ENCODE assay signal across 10 cellular contexts in genomic region chr1:43563779-43564616, GRCh38. TPM values are rescaled to one million over a fixed set of nuclear protein-coding genes. Genes with fewer than 3 reads are reported as not detected.
A peak's percentile ranks its signal among the peaks of the same experiment; 100 is the strongest.
DNase-seq lines count a peak whose midpoint lies in the region; ATAC-seq, FAIRE-seq and TF ChIP-seq lines count a peak whose summit lies in the region.
"Had no signal": no experiment of that assay in that cellular context is flagged by ENCODE, and none has a peak within 500 bp of the region (broad histone marks: within the 10 kb centered on the region; RNA-seq: fewer than 3 reads in every experiment).

No MANE protein-coding gene starts in this region.

- H3K23ac ChIP-seq in H1 (ENCODE audit: insufficient read length) = no peak overlapping the region
- peak overlapping the region; percentile 37 for H3K23ac ChIP-seq in neuronal stem cell (ENCODE audit: low read depth, low read length, poor library complexity)

- 75 to 84% (median 79%) methylated on average over 20 of the region's 20 CpGs for WGBS in heart left ventricle, 4 donors
- 82% methylated on average over 20 of the region's 20 CpGs; no CpG with 5 or more reads in 1 of the 2 experiments for WGBS in H1 (ENCODE audit: extremely low coverage in 1 of 2, insufficient coverage in 1 of 2, insufficient read length in 1 of 2, insufficient replicate concordance in 2 of 2, low coverage in 1 of 2, low lambda C conversion rate in 2 of 2, missing lambda C conversion rate in 1 of 2), 2 experiments
- no CpG with 5 or more reads among the region's 20 CpGs for WGBS in neuronal stem cell (ENCODE audit: extremely low coverage in 2 of 2, insufficient read length in 2 of 2, insufficient replicate concordance in 1 of 2), 2 donors

- H3K4me3 Mint-ChIP-seq in CD14-positive monocyte = peak overlapping the region in 1 of 2 donors; percentile 6

- H2BK15ac ChIP-seq in H1 (ENCODE audit: low read length) (0 out of 2 replicates have a peak overlapping the region, but pooled peaks have one; percentile 88), neuronal stem cell (ENCODE audit: low read length) (no peak overlapping the region)

- H3K4me1 ChIP-seq in heart left ventricle (peaks cover 0 to 16% (median 6%) of the 10 kb centered on the region in 12 donors), H1 (replicated peaks in 1 of 4; ENCODE audit: control insufficient read depth in 3 of 4, insufficient read depth in 4 of 4, low read length in 3 of 4) (peaks cover 0 to 37% (median 25%) of the 10 kb centered on the region in 4 experiments; a peak in 6 of 7 replicates), neuronal stem cell (ENCODE audit: control insufficient read depth in 2 of 2, insufficient read depth in 1 of 2, low read depth in 1 of 2, low read length in 2 of 2) (peaks cover 6 to 34% of the 10 kb centered on the region in 2 donors), uterus (peaks cover 8 to 19% of the 10 kb centered on the region in 2 donors), mucosa of descending colon (ENCODE audit: low read depth) (peaks cover 13% of the 10 kb centered on the region)

- H3K23me2 ChIP-seq in H1 (ENCODE audit: low read depth, low read length) = peaks cover 6% of the 10 kb centered on the region

- H3K27me3 Mint-ChIP-seq in CD14-positive monocyte (ENCODE audit: low read depth in 3 of 3) = peaks cover 2 to 21% (median 21%) of the 10 kb centered on the region in 3 donors

- ATAC-seq in left cardiac atrium (peak; percentile 42 to 50), heart left ventricle (no peak), GM21825 (IDR thresholded peaks at IDR 0.05; ENCODE audit: unreplicated experiment) (no peak), mucosa of descending colon (no peak)

- H3K79me1 ChIP-seq in H1 (ENCODE audit: low read depth, low read length) = peaks cover 24% of the 10 kb centered on the region
- H3K79me1 ChIP-seq in neuronal stem cell (ENCODE audit: low read depth, low read length) = peaks cover 12% of the 10 kb centered on the region

- no peak overlapping the region for H4K5ac ChIP-seq in H1 (ENCODE audit: insufficient read length, low read depth, low read length)

- no peak for TF ChIP-seq RAD21 in H1 (IDR thresholded peaks at IDR 0.05 in 1 of 2, conservative IDR thresholded peaks at IDR 0.05 in 1 of 2; ENCODE audit: low read depth in 2 of 2, low read length in 2 of 2)

- peaks cover 0 to 27% of the 10 kb centered on the region in 2 experiments; a peak in 2 of 4 replicates for H3K79me2 ChIP-seq in H1 (ENCODE audit: control insufficient read depth in 1 of 2, insufficient read depth in 2 of 2, low read length in 2 of 2)

- H3K14ac ChIP-seq in H1 (ENCODE audit: insufficient read length) (no peak overlapping the region), neuronal stem cell (ENCODE audit: low read length) (peak overlapping the region; percentile 60)

- H3K9ac ChIP-seq in H1 (replicated peaks in 1 of 4; ENCODE audit: extremely low read depth in 1 of 4, low read depth in 3 of 4, low read length in 3 of 4) (no peak overlapping the region), neuronal stem cell (ENCODE audit: low read depth, low read length, poor library complexity) (peak overlapping the region; percentile 33)

- H3K18ac ChIP-seq in H1 (ENCODE audit: extremely low read depth, low read length) (no peak overlapping the region), neuronal stem cell (ENCODE audit: low read length) (peak overlapping the region; percentile 35)

- no peak for FAIRE-seq in H1 (lab: Jason Lieb, UNC)

- H2AK5ac ChIP-seq in H1 (ENCODE audit: low read depth, low read length) = no peak overlapping the region
- peak overlapping the region; percentile 8 for H2AK5ac ChIP-seq in neuronal stem cell (ENCODE audit: low read depth, low read length)

- intact Hi-C loops in left cardiac atrium (cut with DNase I) (no loop called here), heart left ventricle (cut with DNase I) (no loop called here), uterus (cut with DNase I; ENCODE audit: low total_unique reads) (no loop called here), CD14-positive monocyte (cut with micrococcal nuclease) (no loop called here), mucosa of descending colon (cut with DNase I, micrococcal nuclease) (no loop called here)

- no peak overlapping the region for H3K4me3 ChIP-seq in heart left ventricle
- no peak overlapping the region for H3K4me3 ChIP-seq in H1 (ENCODE audit: extremely low read depth in 1 of 4, insufficient read depth in 2 of 4, low read depth in 3 of 4, low read length in 4 of 4)
- H3K4me3 ChIP-seq in neuronal stem cell (ENCODE audit: low read length in 2 of 2) = no peak overlapping the region
- no peak overlapping the region for H3K4me3 ChIP-seq in uterus
- H3K4me3 ChIP-seq in mucosa of descending colon = no peak overlapping the region

- CTCF ChIA-PET in H1 (lab: Charles Lee; ENCODE audit: partially characterized antibody) = interaction anchor here (0.6 to 3.4 kb wide), 7 partner anchors 9 to 196 kb away, joined by 3 to 33 read pairs (median 3); no protein-coding TSS in a partner anchor

- peaks cover 35 to 37% of the 10 kb centered on the region in 2 experiments for H4K20me1 ChIP-seq in H1 (replicated peaks in 1 of 2; ENCODE audit: control insufficient read depth in 1 of 2, insufficient read depth in 2 of 2, low read length in 2 of 2)

- TF ChIP-seq EP300 in H1 (IDR thresholded peaks at IDR 0.05; ENCODE audit: borderline replicate concordance in 1 of 2, low read depth in 2 of 2, low read length in 2 of 2) = no peak

- H3K36me3 ChIP-seq in heart left ventricle = no peaks in the 10 kb centered on the region
- H3K36me3 ChIP-seq in H1 (ENCODE audit: control insufficient read depth in 2 of 4, insufficient read depth in 4 of 4, low read length in 3 of 4) = 0 out of 8 replicates have a peak, but pooled peaks cover 0 to 3% (median 0%) of the 10 kb centered on the region in 4 experiments
- H3K36me3 ChIP-seq in neuronal stem cell (replicated peaks in 1 of 2; ENCODE audit: control insufficient read depth in 2 of 2, insufficient read depth in 2 of 2, low read length in 2 of 2) = peaks cover 17 to 22% of the 10 kb centered on the region in 2 donors
- H3K36me3 ChIP-seq in uterus = no peaks in the 10 kb centered on the region
- H3K36me3 ChIP-seq in mucosa of descending colon (ENCODE audit: low read depth) = no peaks in the 10 kb centered on the region

- no peak for TF ChIP-seq POLR2A in heart left ventricle (IDR thresholded peaks at IDR 0.05)
- TF ChIP-seq POLR2A in H1 (IDR thresholded peaks at IDR 0.05; ENCODE audit: control extremely low read depth in 1 of 2, low read depth in 2 of 2, low read length in 2 of 2) = no peak
- peak in 1 of 2 donors; percentile 2 for TF ChIP-seq POLR2A in uterus (IDR thresholded peaks at IDR 0.05)

- H3K4me2 ChIP-seq in H1 (ENCODE audit: insufficient read depth in 1 of 2, low read depth in 2 of 2, low read length in 2 of 2) = no peak overlapping the region; a peak in 2 of 4 replicates
- no peak overlapping the region for H3K4me2 ChIP-seq in neuronal stem cell (ENCODE audit: insufficient read depth, low read length, poor library complexity, severe bottlenecking)

- H3K27me3 ChIP-seq in heart left ventricle (peaks cover 0 to 8% (median 0%) of the 10 kb centered on the region in 9 donors), H1 (replicated peaks in 1 of 4; ENCODE audit: control insufficient read depth in 3 of 4, extremely low read depth in 1 of 4, insufficient read depth in 3 of 4, low read length in 3 of 4) (no peaks in the 10 kb centered on the region), neuronal stem cell (ENCODE audit: control insufficient read depth in 3 of 3, insufficient read depth in 3 of 3, low read depth in 1 of 3, low read length in 3 of 3) (peaks cover 0 to 2% (median 0%) of the 10 kb centered on the region in 3 experiments), uterus (no peaks in the 10 kb centered on the region)

- H3K27ac ChIP-seq in heart left ventricle (peak overlapping the region in 1 of 12 donors; percentile 62), H1 (ENCODE audit: low read depth, low read length) (no peak overlapping the region), neuronal stem cell (replicated peaks; ENCODE audit: low read length) (no peak overlapping the region), uterus (peak overlapping the region; percentile 82 to 83)

- H3K4me1 Mint-ChIP-seq in CD14-positive monocyte = peaks cover 6% of the 10 kb centered on the region

- DNase-seq in left cardiac atrium (peak; percentile 52), heart left ventricle (no peak), H1 (ENCODE audit: low read depth in 1 of 2, low spot score in 2 of 2) (no peak), neuronal stem cell (ENCODE audit: low spot score) (no peak), uterus (peak; percentile 78 to 83), CD14-positive monocyte (ENCODE audit: low spot score) (no peak), mucosa of descending colon (no peak)
- DNase-seq: activated effector memory CD4-positive, alpha-beta T cell treated with Interleukin-2 at 50 U/mL for 16 hours had no signal

- TF ChIP-seq CTCF in heart left ventricle (IDR thresholded peaks at IDR 0.05) (no peak), H1 (IDR thresholded peaks at IDR 0.05; ENCODE audit: control extremely low read depth in 1 of 3, insufficient read depth in 1 of 3, low read depth in 1 of 3, low read length in 3 of 3) (no peak), uterus (IDR thresholded peaks at IDR 0.05) (no peak), CD14-positive monocyte (IDR thresholded peaks at IDR 0.05) (no peak), mucosa of descending colon (IDR thresholded peaks at IDR 0.05) (no peak)

- no peak overlapping the region for H3K56ac ChIP-seq in H1 (replicated peaks; ENCODE audit: insufficient read length, low read depth, low read length)

- H4K91ac ChIP-seq in H1 (replicated peaks; ENCODE audit: insufficient read length, low read length) (peak overlapping the region; percentile 81), neuronal stem cell (ENCODE audit: low read depth, low read length, poor library complexity) (peak overlapping the region; percentile 9)

- H2BK12ac ChIP-seq in H1 (ENCODE audit: low read depth, low read length) (0 out of 2 replicates have a peak overlapping the region, but pooled peaks have one; percentile 14), neuronal stem cell (ENCODE audit: low read length) (no peak overlapping the region)

- no peak overlapping the region for H4K8ac ChIP-seq in H1 (ENCODE audit: extremely low read depth, insufficient read depth, low read length)
- no peak overlapping the region for H4K8ac ChIP-seq in neuronal stem cell (ENCODE audit: low read depth, low read length)

- no peaks in the 10 kb centered on the region for H3K9me3 ChIP-seq in heart left ventricle
- H3K9me3 ChIP-seq in H1 (ENCODE audit: insufficient read depth in 2 of 2, low read depth in 1 of 2, low read length in 1 of 2) = no peaks in the 10 kb centered on the region
- H3K9me3 ChIP-seq in neuronal stem cell (replicated peaks in 1 of 2; ENCODE audit: control insufficient read depth in 2 of 2, insufficient read depth in 1 of 2, low read depth in 1 of 2, low read length in 2 of 2) = peaks cover 0 to 5% of the 10 kb centered on the region in 2 donors
- H3K9me3 ChIP-seq in uterus = no peaks in the 10 kb centered on the region
- no peaks in the 10 kb centered on the region for H3K9me3 ChIP-seq in mucosa of descending colon

- no peak overlapping the region for H2BK5ac ChIP-seq in H1 (ENCODE audit: low read depth, low read length)
- no peak overlapping the region for H2BK5ac ChIP-seq in neuronal stem cell (ENCODE audit: low read length)

- H3K4ac ChIP-seq in H1 (replicated peaks; ENCODE audit: insufficient read length, low read depth, low read length) (no peak overlapping the region), neuronal stem cell (ENCODE audit: low read length) (no peak overlapping the region)

- H3K36me3 Mint-ChIP-seq in CD14-positive monocyte = no peaks in the 10 kb centered on the region

- no peaks in the 10 kb centered on the region for H3K9me3 Mint-ChIP-seq in CD14-positive monocyte

- POLR2A ChIA-PET in H1 (lab: Charles Lee; ENCODE audit: partially characterized antibody) = interaction anchor here (0.8 to 2.5 kb wide), 10 partner anchors 9 to 96 kb away, joined by 3 to 13 read pairs (median 5); partner anchors contain the start of gene KDM4A

- H3K27ac Mint-ChIP-seq in CD14-positive monocyte = no peak overlapping the region
- H3K27ac Mint-ChIP-seq: B cell had no signal

- H2BK120ac ChIP-seq in H1 (replicated peaks; ENCODE audit: low read depth, low read length) (no peak overlapping the region), neuronal stem cell (ENCODE audit: low read depth, low read length) (no peak overlapping the region)

- no peak overlapping the region for H2BK20ac ChIP-seq in H1 (ENCODE audit: low read length)

- H2AFZ ChIP-seq in H1 (ENCODE audit: low read length) (no peak overlapping the region), neuronal stem cell (ENCODE audit: low read length) (no peak overlapping the region)

RNA-seq across cellular contexts. Expression of gene PTPRF, which starts 33.3 kb away (rescaled TPM):
- total RNA-seq in left cardiac atrium = 10 to 100 TPM; 37.4 to 63.1 TPM
- total RNA-seq in heart left ventricle = 10 to 100 TPM in 1 of 9 donors, 1 to 10 TPM in 8; 2.1 to 74.1 (median 6.3) TPM
- polyA plus RNA-seq in heart left ventricle = 1 to 10 TPM in 1 of 2 donors, under 1 TPM in 1; 0.91 to 4.0 TPM
- total RNA-seq in H1 (2021; fragmentation: NEBNext Ultra II Directional; extraction: Animal tissue kit (Norgen Biotek cat#: 25700)) = 221 and 231 TPM in 2 replicates
- 136 and 174 TPM in 2 replicates for polyA plus RNA-seq in H1 (2011; rRNA removed)
- 128 TPM for polyA plus RNA-seq in H1 (2011; cell fraction: cytosol; rRNA removed)
- polyA plus RNA-seq in H1 (2011; cell fraction: nucleus; rRNA removed) = 286 TPM
- 142 to 208 TPM (median 171 TPM) in 4 replicates for polyA plus RNA-seq in H1 (2012, experiment 1 of 2)
- 95.7 TPM for polyA plus RNA-seq in H1 (2012, experiment 2 of 2)
- 171 TPM for polyA plus RNA-seq in H1 (2013, experiment 1 of 2)
- polyA plus RNA-seq in H1 (2013, experiment 2 of 2) = 161 TPM
- polyA minus RNA-seq in H1 (2011; rRNA and poly(A)+ RNA removed) = 365 and 371 TPM in 2 replicates
- 155 TPM for polyA minus RNA-seq in H1 (2011; cell fraction: cytosol; rRNA and poly(A)+ RNA removed)
- polyA minus RNA-seq in H1 (2011; cell fraction: nucleus; rRNA and poly(A)+ RNA removed) = 141 TPM
- polyA plus RNA-seq in neuronal stem cell (2013, experiment 1 of 2) = 62.9 TPM
- 64.0 TPM for polyA plus RNA-seq in neuronal stem cell (2013, experiment 2 of 2)
- 100 to 1,000 TPM in 2 of 4 donors, 10 to 100 TPM in 2; 24.7 to 172 (median 124) TPM for total RNA-seq in uterus
- not detected for polyA plus RNA-seq in CD14-positive monocyte
- 100 to 1,000 TPM; 355 to 752 (median 384) TPM for total RNA-seq in mucosa of descending colon

Comparison
In these comparisons a context has a peak if more than half of its experiments do, and no peak if none do; other contexts are left out.
1. ATAC-seq: peak in left cardiac atrium (2 of 2); none in heart left ventricle (0 of 4), GM21825 (single experiment) and mucosa of descending colon (single experiment).
2. DNase-seq: peak in left cardiac atrium (single experiment) and uterus (2 of 2); none in heart left ventricle (0 of 5), H1 (0 of 2), neuronal stem cell (single experiment), CD14-positive monocyte (single experiment) and mucosa of descending colon (0 of 3).
3. H3K27ac ChIP-seq: peak in uterus (2 of 2); none in H1 (single experiment) and neuronal stem cell (single experiment).